ENCODE assay signal across 20 cellular contexts in genomic region chr7:79555571-79555970, GRCh38.
"Had no signal": no experiment of that assay in that cellular context is flagged by ENCODE, and none has a peak within 500 bp of the region (broad histone marks: within the 10 kb centered on the region; RNA-seq: fewer than 3 reads in every experiment).

No MANE protein-coding gene starts in this region.

- H3K4me1 ChIP-seq: adrenal gland had no signal

- DNase-seq: activated CD4-positive, alpha-beta T cell treated with anti-CD3 and anti-CD28 coated beads for 48 hours; activated CD4-positive, alpha-beta T cell treated with anti-CD3 and anti-CD28 coated beads, Interleukin-2, amount 50 U/mL, for 4 hours; activated CD4-positive, CD25-positive, alpha-beta regulatory T cell treated with anti-CD3 and anti-CD28 coated beads, Interleukin-2, amount 50 U/mL, for 72 hours; activated CD8-positive, alpha-beta memory T cell treated with anti-CD3 and anti-CD28 coated beads, Interleukin-2, amount 50 U/mL, for 48 hours; activated CD8-positive, alpha-beta T cell treated with anti-CD3 and anti-CD28 coated beads, Interleukin-2, amount 10 ng/mL, durations not matched to agents 7 days and 5 days; activated naive CD4-positive, alpha-beta T cell treated with anti-CD3 and anti-CD28 coated beads, Interleukin-2, amount 50 U/mL, for 16 hours; activated naive CD8-positive, alpha-beta T cell treated with anti-CD3 and anti-CD28 coated beads, Interleukin-2, amount 10 ng/mL, durations not matched to agents 7 days and 5 days; activated T-cell treated with anti-CD3 and anti-CD28 coated beads, Interleukin-2, amount 50 U/mL, for 1 hour; adrenal gland; anterior cingulate cortex; caudate nucleus; NCI-H1092; NCI-H1930; NCI-H510A; NCI-H526 treated with DMSO at 0.1 percent for 48 hours; NK-92 treated with Interleukin-12 subunit alpha and Interleukin-12 subunit beta, amount 100 ng/mL, for 24 hours; SHP77 treated with DMSO at 0.1 percent for 48 hours; T-helper 9 cell had no signal

- H3K36me3 ChIP-seq: adrenal gland had no signal

- H3K4me3 ChIP-seq: adrenal gland had no signal

- ATAC-seq: activated CD8-positive, alpha-beta T cell treated with anti-CD3 and anti-CD28 coated beads, Interleukin-2, amount 10 ng/mL, durations not matched to agents 7 days and 5 days; WTC11 had no signal

- H3K27ac ChIP-seq: adrenal gland, KMS-11 had no signal

- H3K27me3 ChIP-seq: adrenal gland had no signal

- H3K9me3 ChIP-seq: adrenal gland had no signal
